19 cellular contexts compared by ENCODE assay signal in the genomic region with DNA sequence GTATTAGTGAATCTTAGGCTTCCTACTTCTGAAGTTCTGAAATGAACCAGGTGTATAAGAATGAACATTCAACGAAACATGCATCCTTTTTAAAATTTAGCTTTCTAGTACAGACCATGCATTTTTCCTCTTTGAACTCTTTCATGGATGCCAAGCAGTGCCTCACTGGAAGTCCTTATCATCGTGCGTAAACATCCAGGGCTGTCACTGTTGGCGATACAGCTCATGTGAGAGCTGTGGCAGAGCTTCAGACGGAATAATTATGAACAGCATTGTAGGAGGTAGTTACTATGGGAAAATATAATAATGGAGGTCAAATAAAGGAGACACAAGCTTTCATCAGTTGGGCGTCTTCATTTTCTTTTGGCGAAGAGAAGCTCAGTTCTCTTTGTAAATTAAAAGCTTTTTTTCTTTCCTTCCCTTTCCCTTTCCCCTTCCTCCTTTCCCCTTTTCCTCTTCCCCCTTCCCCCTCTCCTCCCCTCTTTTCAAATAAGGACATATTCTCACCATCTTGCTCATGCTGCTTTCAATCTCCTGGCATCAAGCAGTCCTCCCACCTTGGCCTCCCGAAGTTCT.
DNase-seq lines count a peak whose midpoint lies in the region; ATAC-seq, FAIRE-seq and TF ChIP-seq lines count a peak whose summit lies in the region.
"Had no signal": no experiment of that assay in that cellular context is flagged by ENCODE, and none has a peak within 500 bp of the region (broad histone marks: within the 10 kb centered on the region; RNA-seq: fewer than 3 reads in every experiment).

No MANE protein-coding gene starts in this region.

- H3K36me3 ChIP-seq in pancreas = no peaks in the 10 kb centered on the region

- TF ChIP-seq CTCF in pancreas (IDR thresholded peaks at IDR 0.05) = no peak

- H3K27ac ChIP-seq in right cardiac atrium (ENCODE audit: low read length) (no peak overlapping the region), pancreas (no peak overlapping the region)
- H3K27ac ChIP-seq: gastroesophageal sphincter, PC-9, suprapubic skin had no signal

- no peak for FAIRE-seq in pancreas (lab: Jason Lieb, UNC)
- FAIRE-seq: HTR-8/SVneo had no signal

- H3K4me3 ChIP-seq in right cardiac atrium (ENCODE audit: low read length) (no peak overlapping the region), pancreas (no peak overlapping the region)
- H3K4me3 ChIP-seq: gastroesophageal sphincter, PC-9, suprapubic skin had no signal

- WGBS in right cardiac atrium = 64% methylated on average over 8 of the region's 8 CpGs
- WGBS in pancreas, 2 donors = 38 to 43% methylated on average over 8 of the region's 8 CpGs

- no peaks in the 10 kb centered on the region for H3K27me3 ChIP-seq in right cardiac atrium (ENCODE audit: control insufficient read depth, insufficient read depth)
- no peaks in the 10 kb centered on the region for H3K27me3 ChIP-seq in pancreas
- H3K27me3 ChIP-seq: gastroesophageal sphincter, suprapubic skin had no signal

- ATAC-seq in SK-N-SH treated with all-trans-retinoic acid at 6 μM for 48 hours (peak; percentile 42; the same call in 1 of the 3 replicates), right cardiac atrium (peak; percentile 60 to 82), pancreas (peak; percentile 74 to 82 (median 78))
- ATAC-seq: activated CD8-positive, alpha-beta T cell treated with anti-CD3 and anti-CD28 coated beads for 36 hours; esophagus mucosa; gastroesophageal sphincter; HCT116; sciatic nerve had no signal

- no peaks in the 10 kb centered on the region for H3K9me3 ChIP-seq in right cardiac atrium (ENCODE audit: control insufficient read depth, low read length)
- no peaks in the 10 kb centered on the region for H3K9me3 ChIP-seq in pancreas
- H3K9me3 ChIP-seq: gastroesophageal sphincter, suprapubic skin had no signal

- intact Hi-C loops in right cardiac atrium (cut with DNase I) = loop anchor here in 1 of 4 donors (10.0 kb wide), 1 partner anchor 80 kb away; no protein-coding TSS in a partner anchor
- intact Hi-C loops in pancreas (cut with DNase I) = no loop called here

- DNase-seq in NCI-H1417 (lab: John Stamatoyannopoulos, UW) = peak in 2 of 3 experiments; percentile 9 to 25
- no peak for DNase-seq in NCI-H1417 treated with DMSO at 0.1 percent for 48 hours (lab: John Stamatoyannopoulos, UW)
- no peak for DNase-seq in right cardiac atrium
- DNase-seq in pancreas = peak in 1 of 6 donors; percentile 18
- DNase-seq in mesenteric fat pad (ENCODE audit: low spot score) = no peak
- no peak for DNase-seq in D341Med (ENCODE audit: low spot score)
- no peak for DNase-seq in SK-N-DZ (ENCODE audit: low spot score)
- DNase-seq: activated B cell treated with CpG ODN at 0.5 μM for 24 hours; activated CD8-positive, alpha-beta T cell treated with anti-CD3 and anti-CD28 coated beads for 36 hours; activated naive CD4-positive, alpha-beta T cell; NCI-H774; PC-9 had no signal

- H3K4me1 ChIP-seq in right cardiac atrium (ENCODE audit: control insufficient read depth, insufficient read depth, low read length) (peaks cover 5% of the 10 kb centered on the region), pancreas (peaks cover 0 to 11% (median 0%) of the 10 kb centered on the region in 3 donors)
- H3K4me1 ChIP-seq: suprapubic skin had no signal

TF ChIP-seq in SK-N-SH treated with all-trans-retinoic acid at 6 μM for 48 hours, 23 proteins besides CTCF, POLR2A, EP300 and RAD21:
- no peak for TF ChIP-seq ZNF565 (CRISPR knock-in tag; conservative IDR thresholded peaks at IDR 0.05; ENCODE audit: low read depth)
- TF ChIP-seq RARB (CRISPR knock-in tag; IDR thresholded peaks at IDR 0.05) = no peak
- no peak for TF ChIP-seq TOX (CRISPR knock-in tag; IDR thresholded peaks at IDR 0.05; ENCODE audit: borderline replicate concordance)
- no peak for TF ChIP-seq OSR1 (CRISPR knock-in tag; IDR thresholded peaks at IDR 0.05)
- no peak for TF ChIP-seq CSDC2 (CRISPR knock-in tag; IDR thresholded peaks at IDR 0.05)
- TF ChIP-seq, protein P1, sequence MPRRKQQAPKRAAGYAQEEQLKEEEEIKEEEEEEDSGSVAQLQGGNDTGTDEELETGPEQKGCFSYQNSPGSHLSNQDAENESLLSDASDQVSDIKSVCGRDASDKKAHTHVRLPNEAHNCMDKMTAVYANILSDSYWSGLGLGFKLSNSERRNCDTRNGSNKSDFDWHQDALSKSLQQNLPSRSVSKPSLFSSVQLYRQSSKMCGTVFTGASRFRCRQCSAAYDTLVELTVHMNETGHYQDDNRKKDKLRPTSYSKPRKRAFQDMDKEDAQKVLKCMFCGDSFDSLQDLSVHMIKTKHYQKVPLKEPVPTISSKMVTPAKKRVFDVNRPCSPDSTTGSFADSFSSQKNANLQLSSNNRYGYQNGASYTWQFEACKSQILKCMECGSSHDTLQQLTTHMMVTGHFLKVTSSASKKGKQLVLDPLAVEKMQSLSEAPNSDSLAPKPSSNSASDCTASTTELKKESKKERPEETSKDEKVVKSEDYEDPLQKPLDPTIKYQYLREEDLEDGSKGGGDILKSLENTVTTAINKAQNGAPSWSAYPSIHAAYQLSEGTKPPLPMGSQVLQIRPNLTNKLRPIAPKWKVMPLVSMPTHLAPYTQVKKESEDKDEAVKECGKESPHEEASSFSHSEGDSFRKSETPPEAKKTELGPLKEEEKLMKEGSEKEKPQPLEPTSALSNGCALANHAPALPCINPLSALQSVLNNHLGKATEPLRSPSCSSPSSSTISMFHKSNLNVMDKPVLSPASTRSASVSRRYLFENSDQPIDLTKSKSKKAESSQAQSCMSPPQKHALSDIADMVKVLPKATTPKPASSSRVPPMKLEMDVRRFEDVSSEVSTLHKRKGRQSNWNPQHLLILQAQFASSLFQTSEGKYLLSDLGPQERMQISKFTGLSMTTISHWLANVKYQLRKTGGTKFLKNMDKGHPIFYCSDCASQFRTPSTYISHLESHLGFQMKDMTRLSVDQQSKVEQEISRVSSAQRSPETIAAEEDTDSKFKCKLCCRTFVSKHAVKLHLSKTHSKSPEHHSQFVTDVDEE (CRISPR knock-in tag; IDR thresholded peaks at IDR 0.05) = no peak
- no peak for TF ChIP-seq BACH2 (CRISPR knock-in tag; IDR thresholded peaks at IDR 0.05; ENCODE audit: borderline replicate concordance)
- TF ChIP-seq SNAI2 (CRISPR knock-in tag; IDR thresholded peaks at IDR 0.05) = no peak
- no peak for TF ChIP-seq CREB5 (CRISPR knock-in tag; IDR thresholded peaks at IDR 0.05; ENCODE audit: low read depth)
- no peak for TF ChIP-seq ARNTL (CRISPR knock-in tag; IDR thresholded peaks at IDR 0.05; ENCODE audit: borderline replicate concordance, low read depth)
- TF ChIP-seq GLIS3 (CRISPR knock-in tag; IDR thresholded peaks at IDR 0.05) = no peak

Comparison
In these comparisons a context has a peak if more than half of its experiments do, and no peak if none do; other contexts are left out.
1. DNase-seq: peak in NCI-H1417 (2 of 3); none in NCI-H1417 treated with DMSO at 0.1 percent for 48 hours (single experiment), right cardiac atrium (0 of 3), mesenteric fat pad (single experiment), D341Med (single experiment) and SK-N-DZ (single experiment).
2. Peak in every context shown above with its lines, with median percentiles within 50 percentile points of each other: ATAC-seq.